Comparison of ENCODE assay signal across 8 cellular contexts in genomic region chr19:19385131-19385899, GRCh38. TPM values are rescaled to one million over a fixed set of nuclear protein-coding genes. Genes with fewer than 3 reads are reported as not detected.
A peak's percentile ranks its signal among the peaks of the same experiment; 100 is the strongest.
DNase-seq lines count a peak whose midpoint lies in the region; ATAC-seq, FAIRE-seq and TF ChIP-seq lines count a peak whose summit lies in the region.

No MANE protein-coding gene starts in this region.

- POLR2A ChIA-PET in endothelial cell of umbilical vein (lab: Charles Lee): interaction anchor here (0.5 to 1.6 kb wide), 5 partner anchors 10 to 99 kb away, joined by 3 to 9 read pairs (median 4); partner anchors contain the start of gene GATAD2A

- BruUV-seq in endothelial cell of umbilical vein (replicated peaks; lab: Mats Ljungman, UMichigan): no TSS peak

- TF ChIP-seq CTCF in OCI-LY1 (IDR thresholded peaks at IDR 0.05; ENCODE audit: low read length) (no peak), endothelial cell of umbilical vein (IDR thresholded peaks at IDR 0.05; ENCODE audit: extremely low read depth in 1 of 2, insufficient read depth in 1 of 2, low read depth in 1 of 2, low read length in 2 of 2) (peak in 1 of 2 donors; percentile 15)

- intact Hi-C loops in endothelial cell of umbilical vein (cut with micrococcal nuclease): loop anchor here (1.0 to 5.0 kb wide), 6 partner anchors 12 to 193 kb away; partner anchors contain the start of genes BORCS8, GATAD2A and RFXANK

- peak; percentile 84 for TF ChIP-seq POLR2A in endothelial cell of umbilical vein (IDR thresholded peaks at IDR 0.05; ENCODE audit: low read depth, low read length)

- ATAC-seq in GM21526 (IDR thresholded peaks at IDR 0.05; ENCODE audit: low FRiP score, unreplicated experiment): peak; percentile 88

- peak overlapping the region; percentile 75 for H3K9ac ChIP-seq in OCI-LY1 (ENCODE audit: low read length)
- peak overlapping the region; percentile 96 for H3K9ac ChIP-seq in endothelial cell of umbilical vein (replicated peaks; ENCODE audit: extremely low read depth, insufficient read depth, low read length)

- H3K4me3 ChIP-seq in OCI-LY1 (ENCODE audit: low read depth, low read length, poor library complexity, severe bottlenecking) (peak overlapping the region; percentile 89), endothelial cell of umbilical vein (replicated peaks in 1 of 3; ENCODE audit: insufficient read depth in 1 of 3, low read depth in 1 of 3, low read length in 3 of 3) (peak overlapping the region; percentile 53 to 89 (median 74))

- H3K9me1 ChIP-seq in endothelial cell of umbilical vein (replicated peaks; ENCODE audit: control insufficient read depth, extremely low read depth, insufficient read depth, low read length): no peaks in the 10 kb centered on the region

- dilution Hi-C loops in endothelial cell of umbilical vein (cut with MboI; ENCODE audit: extremely low pct_ligation_motif_present, low sequenced_read_pairs): no loop called here

- H3K9me2 ChIP-seq in OCI-LY1 (ENCODE audit: low read depth, low read length): no peaks in the 10 kb centered on the region

- no peaks in the 10 kb centered on the region for H3K9me3 ChIP-seq in OCI-LY1 (ENCODE audit: low read length)
- no peaks in the 10 kb centered on the region for H3K9me3 ChIP-seq in endothelial cell of umbilical vein (replicated peaks; ENCODE audit: control insufficient read depth, insufficient read depth, low read length)

- H3K27me3 ChIP-seq in OCI-LY1 (ENCODE audit: insufficient read depth, low read length) (no peaks in the 10 kb centered on the region), endothelial cell of umbilical vein (ENCODE audit: control insufficient read depth in 2 of 2, insufficient read depth in 2 of 2, low read length in 2 of 2) (no peaks in the 10 kb centered on the region)

- peak; percentile 99 for FAIRE-seq in endothelial cell of umbilical vein (lab: Jason Lieb, UNC)

- H2AFZ ChIP-seq in OCI-LY1 (ENCODE audit: low read length) (no peak overlapping the region), endothelial cell of umbilical vein (ENCODE audit: low read depth, low read length) (peak overlapping the region; percentile 68)

- DNase-seq in DMS 273 treated with DMSO at 0.1 percent for 48 hours (lab: John Stamatoyannopoulos, UW): peak; percentile 97
- peak; percentile 99 for DNase-seq in HuH-7 (ENCODE audit: low spot score)
- peak; percentile 99 for DNase-seq in activated T-cell treated with anti-CD3 and anti-CD28 coated beads for 1 hour (ENCODE audit: low read depth)
- DNase-seq in endothelial cell of umbilical vein (ENCODE audit: low read depth, low spot score): peak; percentile 100
- DNase-seq in midbrain (lab: John Stamatoyannopoulos, UW): peak; percentile 100
- DNase-seq in stimulated activated CD8-positive, alpha-beta memory T cell treated with anti-CD3 and anti-CD28 coated beads, Interleukin-15, amount 100 ng/mL, for 48 hours (ENCODE audit: low read depth in 2 of 2): peak; percentile 100

- H4K20me1 ChIP-seq in OCI-LY1 (ENCODE audit: insufficient read depth, low read length) (no peaks in the 10 kb centered on the region), endothelial cell of umbilical vein (replicated peaks; ENCODE audit: control insufficient read depth, extremely low read depth, insufficient read depth, low read length) (no peaks in the 10 kb centered on the region)

- H3K27ac ChIP-seq in OCI-LY1 (ENCODE audit: low read depth, low read length, poor library complexity, severe bottlenecking) (no peak overlapping the region), endothelial cell of umbilical vein (ENCODE audit: insufficient read depth, low read depth, low read length) (peak overlapping the region; percentile 92)

- H3K79me2 ChIP-seq in OCI-LY1 (ENCODE audit: insufficient read depth, low read length) (peaks cover 26% of the 10 kb centered on the region), endothelial cell of umbilical vein (ENCODE audit: control insufficient read depth, insufficient read depth, low read length) (peaks cover 34% of the 10 kb centered on the region)

- H3K4me2 ChIP-seq in OCI-LY1 (ENCODE audit: low read length) (peak overlapping the region; percentile 88), endothelial cell of umbilical vein (ENCODE audit: insufficient read depth, low read length) (peak overlapping the region; percentile 92)

- no peaks in the 10 kb centered on the region for H3F3A ChIP-seq in OCI-LY1 (ENCODE audit: insufficient read depth, low read length)

- H3K4me1 ChIP-seq in OCI-LY1 (ENCODE audit: insufficient read depth, low read length, severe bottlenecking): peaks cover 44% of the 10 kb centered on the region
- peaks cover 26% of the 10 kb centered on the region for H3K4me1 ChIP-seq in endothelial cell of umbilical vein (ENCODE audit: control insufficient read depth, extremely low read depth, insufficient read depth, low read length)

- no peaks in the 10 kb centered on the region for H3K36me3 ChIP-seq in OCI-LY1 (ENCODE audit: insufficient read depth, low read length)
- no peaks in the 10 kb centered on the region for H3K36me3 ChIP-seq in endothelial cell of umbilical vein (ENCODE audit: control insufficient read depth in 2 of 2, extremely low read depth in 1 of 2, insufficient read depth in 2 of 2, low read length in 2 of 2)

- CTCF ChIA-PET in endothelial cell of umbilical vein (lab: Charles Lee): interaction anchor here (0.7 to 1.9 kb wide), 8 partner anchors 12 to 105 kb away, joined by 3 to 17 read pairs (median 6); partner anchors contain the start of gene GATAD2A

TF ChIP-seq in endothelial cell of umbilical vein, 7 proteins besides CTCF, POLR2A, EP300 and RAD21:
- TF ChIP-seq POLR2AphosphoS5 (IDR thresholded peaks at IDR 0.05; ENCODE audit: insufficient read depth, low read depth, low read length): peak; percentile 90
- no peak for TF ChIP-seq MYC (IDR thresholded peaks at IDR 0.05; ENCODE audit: low read depth, low read length)

RNA-seq across cellular contexts. Expression of gene GATAD2A, which starts 20.2 kb away (rescaled TPM):
- total RNA-seq in endothelial cell of umbilical vein: 134 and 138 TPM in 2 replicates
- polyA plus RNA-seq in endothelial cell of umbilical vein: 26.2 and 27.3 TPM in 2 replicates
- 43.0 and 43.3 TPM in 2 replicates for polyA plus RNA-seq in endothelial cell of umbilical vein (2011; cell fraction: cytosol; rRNA removed)
- 28.3 and 42.4 TPM in 2 replicates for polyA plus RNA-seq in endothelial cell of umbilical vein (2011; cell fraction: nucleus; rRNA removed)
- 61.3 and 62.1 TPM in 2 replicates for polyA plus RNA-seq in endothelial cell of umbilical vein (2012)
- polyA minus RNA-seq in endothelial cell of umbilical vein: 27.8 and 34.0 TPM in 2 replicates
- 42.5 TPM for polyA minus RNA-seq in endothelial cell of umbilical vein (2011; cell fraction: cytosol; rRNA and poly(A)+ RNA removed)
- polyA minus RNA-seq in endothelial cell of umbilical vein (2011; cell fraction: nucleus; rRNA and poly(A)+ RNA removed): 15.0 and 27.9 TPM in 2 replicates
